Comparison of ENCODE assay signal across 21 cellular contexts in genomic region chr2:120624056-120624737, GRCh38.
"Had no signal": no experiment of that assay in that cellular context is flagged by ENCODE, and none has a peak within 500 bp of the region (broad histone marks: within the 10 kb centered on the region; RNA-seq: fewer than 3 reads in every experiment).

No MANE protein-coding gene starts in this region.

- FAIRE-seq: small intestine, TTC549 had no signal

- H3K9me3 ChIP-seq: colonic mucosa, lower lobe of right lung, prostate gland, right atrium auricular region had no signal

- H3K27ac ChIP-seq: colonic mucosa, foreskin keratinocyte, hepatocyte, right atrium auricular region, stomach had no signal

- H3K36me3 ChIP-seq: colonic mucosa, lower lobe of right lung, prostate gland, right atrium auricular region, stomach had no signal

- H3K4me3 ChIP-seq: colonic mucosa, hepatocyte, lower lobe of right lung, prostate gland, right atrium auricular region, stomach had no signal

- DNase-seq: activated B cell treated with CpG ODN at 0.5 μM for 24 hours; activated CD4-positive, alpha-beta memory T cell treated with anti-CD3 and anti-CD28 coated beads, Interleukin-2, amount 10 ng/mL, durations not matched to agents 7 days and 5 days; activated CD4-positive, alpha-beta T cell treated with anti-CD3 and anti-CD28 coated beads for 48 hours; activated CD8-positive, alpha-beta memory T cell treated with anti-CD3 and anti-CD28 coated beads, Interleukin-2, amount 10 ng/mL, durations not matched to agents 7 days and 5 days; activated naive CD4-positive, alpha-beta T cell treated with anti-CD3 and anti-CD28 coated beads for 36 hours; activated T-cell treated with anti-CD3 and anti-CD28 coated beads, Interleukin-2, amount 50 U/mL, for 1 hour; anterior cingulate cortex; colonic mucosa; foreskin keratinocyte; left cardiac atrium; lower lobe of right lung; nucleus accumbens; small intestine; stimulated activated CD4-positive, alpha-beta T cell treated with anti-CD3 and anti-CD28 coated beads, Interleukin-4, amount 100 ng/mL, for 1 hour; stomach; SW 1271 had no signal

- H3K4me1 ChIP-seq: colonic mucosa, right atrium auricular region had no signal

- H3K27me3 ChIP-seq: colonic mucosa, hepatocyte, right atrium auricular region had no signal

- ATAC-seq: activated CD8-positive, alpha-beta memory T cell treated with anti-CD3 and anti-CD28 coated beads, Interleukin-2, amount 10 ng/mL, durations not matched to agents 7 days and 5 days; activated T-helper 17 cell treated with anti-CD3 and anti-CD28 coated beads, Interleukin-2, amount 50 U/mL, for 72 hours; foreskin keratinocyte; left cardiac atrium; lower lobe of right lung had no signal
